Comparison of ENCODE assay signal across 1 cellular context in genomic region chr13:49585220-49586157, GRCh38.
TF ChIP-seq lines count a peak whose summit lies in the region.

RCBTB1 (minus strand) TSS chr13:49585558; CDS start chr13:49567279, 18,279 bp downstream.

TF ChIP-seq in K562, 482 proteins besides CTCF, POLR2A, EP300 and RAD21 (continued from another document and continues in another):
- TF ChIP-seq ZBTB40 (IDR thresholded peaks at IDR 0.05) (no peak), ZBTB40 (CRISPR knock-in tag; IDR thresholded peaks at IDR 0.05) (no peak), GTF2A2 (tag; IDR thresholded peaks at IDR 0.05) (no peak), MBD2 (IDR thresholded peaks at IDR 0.05; ENCODE audit: borderline replicate concordance, low read depth) (no peak), HSF4 (CRISPR knock-in tag; IDR thresholded peaks at IDR 0.05; ENCODE audit: borderline replicate concordance) (no peak), TRIM25 (IDR thresholded peaks at IDR 0.05; ENCODE audit: borderline replicate concordance) (no peak), FOXJ3 (CRISPR knock-in tag; IDR thresholded peaks at IDR 0.05) (no peak), ZNF217 (CRISPR knock-in tag; IDR thresholded peaks at IDR 0.05) (no peak), HNRNPH1 (optimal IDR thresholded peaks at IDR 0.05; ENCODE audit: low read depth, low read length) (no peak), HMG20A (CRISPR knock-in tag; conservative IDR thresholded peaks at IDR 0.05) (no peak), ZNF398 (CRISPR knock-in tag; IDR thresholded peaks at IDR 0.05) (no peak), EP400 (IDR thresholded peaks at IDR 0.05) (peak; percentile 12; the same call in 1 of the 2 replicates), ERF (CRISPR knock-in tag; IDR thresholded peaks at IDR 0.05) (0 out of 2 replicates have a peak, but pooled peaks have one; percentile 39), HDAC1 (IDR thresholded peaks at IDR 0.05) (0 out of 4 replicates have a peak, but pooled peaks of 1 of the 2 experiments have one; percentile 41), MTA3 (IDR thresholded peaks at IDR 0.05; ENCODE audit: borderline replicate concordance) (0 out of 2 replicates have a peak, but pooled peaks have one; percentile 19), TARDBP (IDR thresholded peaks at IDR 0.05) (no peak), KLF1 (tag; IDR thresholded peaks at IDR 0.05) (no peak), NUFIP1 (IDR thresholded peaks at IDR 0.05; ENCODE audit: partially characterized antibody) (no peak), RREB1 (CRISPR knock-in tag; IDR thresholded peaks at IDR 0.05) (no peak), ATF6 (CRISPR knock-in tag; IDR thresholded peaks at IDR 0.05) (no peak), EGR1 (conservative IDR thresholded peaks at IDR 0.05) (no peak), MAZ (CRISPR knock-in tag; conservative IDR thresholded peaks at IDR 0.05 in 1 of 2, IDR thresholded peaks at IDR 0.05 in 1 of 2) (peak in 1 of 2 experiments; percentile 63; a peak in 1 of 4 replicates), E2F6 (IDR thresholded peaks at IDR 0.05; ENCODE audit: borderline replicate concordance in 1 of 2, extremely low read depth in 1 of 2, insufficient read depth in 1 of 2, insufficient read length in 1 of 2, low read depth in 1 of 2, low read length in 1 of 2, poor library complexity in 1 of 2, severe bottlenecking in 1 of 2) (peak; percentile 65 to 91), NFE2L1 (tag; IDR thresholded peaks at IDR 0.05; ENCODE audit: borderline replicate concordance, low read depth) (no peak), BHLHE40 (IDR thresholded peaks at IDR 0.05; ENCODE audit: low read length) (peak; percentile 89), PTTG1 (tag; IDR thresholded peaks at IDR 0.05; ENCODE audit: low read depth) (no peak), ZSCAN32 (CRISPR knock-in tag; IDR thresholded peaks at IDR 0.05) (no peak)
- TF ChIP-seq, protein P1, sequence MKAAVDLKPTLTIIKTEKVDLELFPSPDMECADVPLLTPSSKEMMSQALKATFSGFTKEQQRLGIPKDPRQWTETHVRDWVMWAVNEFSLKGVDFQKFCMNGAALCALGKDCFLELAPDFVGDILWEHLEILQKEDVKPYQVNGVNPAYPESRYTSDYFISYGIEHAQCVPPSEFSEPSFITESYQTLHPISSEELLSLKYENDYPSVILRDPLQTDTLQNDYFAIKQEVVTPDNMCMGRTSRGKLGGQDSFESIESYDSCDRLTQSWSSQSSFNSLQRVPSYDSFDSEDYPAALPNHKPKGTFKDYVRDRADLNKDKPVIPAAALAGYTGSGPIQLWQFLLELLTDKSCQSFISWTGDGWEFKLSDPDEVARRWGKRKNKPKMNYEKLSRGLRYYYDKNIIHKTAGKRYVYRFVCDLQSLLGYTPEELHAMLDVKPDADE (conservative IDR thresholded peaks at IDR 0.05; ENCODE audit: control insufficient read depth, low read depth, low read length), result peak; percentile 63; the same call in 1 of the 2 replicates
- TF ChIP-seq, protein P2, sequence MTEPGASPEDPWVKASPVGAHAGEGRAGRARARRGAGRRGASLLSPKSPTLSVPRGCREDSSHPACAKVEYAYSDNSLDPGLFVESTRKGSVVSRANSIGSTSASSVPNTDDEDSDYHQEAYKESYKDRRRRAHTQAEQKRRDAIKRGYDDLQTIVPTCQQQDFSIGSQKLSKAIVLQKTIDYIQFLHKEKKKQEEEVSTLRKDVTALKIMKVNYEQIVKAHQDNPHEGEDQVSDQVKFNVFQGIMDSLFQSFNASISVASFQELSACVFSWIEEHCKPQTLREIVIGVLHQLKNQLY (CRISPR knock-in tag; conservative IDR thresholded peaks at IDR 0.05), result no peak
- TF ChIP-seq, protein P3, sequence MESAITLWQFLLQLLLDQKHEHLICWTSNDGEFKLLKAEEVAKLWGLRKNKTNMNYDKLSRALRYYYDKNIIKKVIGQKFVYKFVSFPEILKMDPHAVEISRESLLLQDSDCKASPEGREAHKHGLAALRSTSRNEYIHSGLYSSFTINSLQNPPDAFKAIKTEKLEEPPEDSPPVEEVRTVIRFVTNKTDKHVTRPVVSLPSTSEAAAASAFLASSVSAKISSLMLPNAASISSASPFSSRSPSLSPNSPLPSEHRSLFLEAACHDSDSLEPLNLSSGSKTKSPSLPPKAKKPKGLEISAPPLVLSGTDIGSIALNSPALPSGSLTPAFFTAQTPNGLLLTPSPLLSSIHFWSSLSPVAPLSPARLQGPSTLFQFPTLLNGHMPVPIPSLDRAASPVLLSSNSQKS (CRISPR knock-in tag; IDR thresholded peaks at IDR 0.05), result no peak
